10 cellular contexts compared by ENCODE assay signal in the genomic region with DNA sequence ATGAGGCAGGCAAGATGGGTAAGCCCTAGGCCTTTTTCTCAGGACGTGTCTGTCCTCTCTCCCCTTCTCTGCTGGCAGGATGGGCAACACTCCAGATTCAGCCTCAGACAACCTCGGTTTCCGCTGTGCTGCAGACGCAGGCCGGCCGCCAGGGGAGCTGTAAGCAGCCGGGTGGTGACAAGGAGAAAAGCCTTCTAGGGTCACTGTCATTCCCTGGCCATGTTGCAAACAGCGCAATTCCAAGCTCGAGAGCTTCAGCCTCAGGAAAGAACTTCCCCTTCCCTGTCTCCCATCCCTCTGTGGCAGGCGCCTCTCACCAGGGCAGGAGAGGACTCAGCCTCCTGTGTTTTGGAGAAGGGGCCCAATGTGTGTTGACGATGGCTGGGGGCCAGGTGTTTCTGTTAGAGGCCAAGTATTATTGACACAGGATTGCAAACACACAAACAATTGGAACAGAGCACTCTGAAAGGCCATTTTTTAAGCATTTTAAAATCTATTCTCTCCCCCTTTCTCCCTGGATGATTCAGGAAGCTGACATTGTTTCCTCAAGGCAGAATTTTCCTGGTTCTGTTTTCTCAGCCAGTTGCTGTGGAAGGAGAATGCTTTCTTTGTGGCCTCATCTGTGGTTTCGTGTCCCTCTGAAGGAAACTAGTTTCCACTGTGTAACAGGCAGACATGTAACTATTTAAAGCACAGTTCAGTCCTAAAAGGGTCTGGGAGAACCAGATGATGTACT. TPM values are rescaled to one million over a fixed set of nuclear protein-coding genes. Genes with fewer than 3 reads are reported as not detected.
DNase-seq lines count a peak whose midpoint lies in the region; ATAC-seq and TF ChIP-seq lines count a peak whose summit lies in the region.
"Had no signal": no experiment of that assay in that cellular context is flagged by ENCODE, and none has a peak within 500 bp of the region (broad histone marks: within the 10 kb centered on the region; RNA-seq: fewer than 3 reads in every experiment).

No MANE protein-coding gene starts in this region.

- no peaks in the 10 kb centered on the region for H3K9me3 Mint-ChIP-seq in activated T-cell treated with anti-CD3 and anti-CD28 coated beads, Interleukin-2, amount 50 U/mL, for 24 hours
- H3K9me3 Mint-ChIP-seq in activated T-cell treated with anti-CD3 and anti-CD28 coated beads, Interleukin-2, amount 50 U/mL, for 4 hours = no peaks in the 10 kb centered on the region
- H3K9me3 Mint-ChIP-seq: CD4-positive, CD25-positive, alpha-beta regulatory T cell had no signal

- peak overlapping the region in 1 of 2 donors; percentile 22 for H3K9ac ChIP-seq in liver (ENCODE audit: low read depth in 1 of 2, low read length in 2 of 2)

- H3K36me3 ChIP-seq in breast epithelium (no peaks in the 10 kb centered on the region), liver (ENCODE audit: control insufficient read depth in 4 of 4, insufficient read depth in 3 of 4, low read depth in 1 of 4, low read length in 3 of 4) (peaks cover 0 to 6% (median 0%) of the 10 kb centered on the region in 4 donors), uterus (no peaks in the 10 kb centered on the region)

- no peaks in the 10 kb centered on the region for H3K4me1 Mint-ChIP-seq in activated T-cell treated with anti-CD3 and anti-CD28 coated beads, Interleukin-2, amount 50 U/mL, for 24 hours (ENCODE audit: low read depth)
- H3K4me1 Mint-ChIP-seq in activated T-cell treated with anti-CD3 and anti-CD28 coated beads, Interleukin-2, amount 50 U/mL, for 4 hours (ENCODE audit: low read depth) = no peaks in the 10 kb centered on the region
- H3K4me1 Mint-ChIP-seq: CD4-positive, CD25-positive, alpha-beta regulatory T cell had no signal

- H3K9me3 ChIP-seq in breast epithelium (no peaks in the 10 kb centered on the region), liver (ENCODE audit: control insufficient read depth in 4 of 4, low read length in 3 of 4) (no peaks in the 10 kb centered on the region), uterus (no peaks in the 10 kb centered on the region)
- H3K9me3 ChIP-seq: neutrophil had no signal

- peak; percentile 73 to 84 (median 82) for TF ChIP-seq CTCF in breast epithelium (IDR thresholded peaks at IDR 0.05)
- TF ChIP-seq CTCF in liver (IDR thresholded peaks at IDR 0.05; ENCODE audit: low read depth, low read length, missing input control) = peak; percentile 67
- TF ChIP-seq CTCF in uterus (IDR thresholded peaks at IDR 0.05) = peak; percentile 16 to 60 (median 42)

- no peaks in the 10 kb centered on the region for H3K27me3 ChIP-seq in breast epithelium
- no peaks in the 10 kb centered on the region for H3K27me3 ChIP-seq in liver (ENCODE audit: control insufficient read depth in 4 of 4, insufficient read depth in 4 of 4, low read length in 3 of 4)
- H3K27me3 ChIP-seq in uterus = no peaks in the 10 kb centered on the region
- H3K27me3 ChIP-seq: neutrophil had no signal

- no peak for DNase-seq in activated T-cell treated with anti-CD3 and anti-CD28 coated beads, Interleukin-2, amount 50 U/mL, for 24 hours
- DNase-seq in activated T-cell treated with anti-CD3 and anti-CD28 coated beads, Interleukin-2, amount 50 U/mL, for 4 hours = no peak
- DNase-seq in breast epithelium (ENCODE audit: low spot score in 2 of 2) = peak; percentile 86 to 87
- peak; percentile 53 to 60 for DNase-seq in uterus
- DNase-seq in SKM-1 (lab: John Stamatoyannopoulos, UW; ENCODE audit: unreplicated experiment) = no peak
- no peak for DNase-seq in SIG-M5 treated with dmso at 0.1 percent for 504 hours (lab: John Stamatoyannopoulos, UW; ENCODE audit: unreplicated experiment)
- DNase-seq: CD4-positive, CD25-positive, alpha-beta regulatory T cell had no signal

- no peak for ATAC-seq in activated T-cell treated with anti-CD3 and anti-CD28 coated beads, Interleukin-2, amount 50 U/mL, for 4 hours
- ATAC-seq in HG03280 (IDR thresholded peaks at IDR 0.05; ENCODE audit: unreplicated experiment) = no peak

- H3K27ac ChIP-seq in breast epithelium (peak overlapping the region; percentile 92), liver (ENCODE audit: low read depth in 1 of 2, low read length in 2 of 2) (peak overlapping the region; percentile 54 to 58), uterus (peak overlapping the region; percentile 10 to 73)
- H3K27ac ChIP-seq: neutrophil had no signal

- no peak for TF ChIP-seq POLR2A in breast epithelium (IDR thresholded peaks at IDR 0.05)
- TF ChIP-seq POLR2A in uterus (IDR thresholded peaks at IDR 0.05) = no peak

- H3K4me3 ChIP-seq in breast epithelium (peak overlapping the region in 2 of 3 donors; percentile 1 to 17), liver (ENCODE audit: low read depth in 1 of 3, low read length in 3 of 3) (no peak overlapping the region), uterus (no peak overlapping the region)

- intact Hi-C loops in breast epithelium (cut with DNase I; ENCODE audit: low total_unique reads) (no loop called here), uterus (cut with DNase I; ENCODE audit: low total_unique reads) (loop anchor here (5.0 kb wide), 1 partner anchor 77 kb away; no protein-coding TSS in a partner anchor)

- WGBS in liver = 24% methylated on average over 12 of the region's 12 CpGs

- peak overlapping the region; percentile 26 for H3K27ac Mint-ChIP-seq in activated T-cell treated with anti-CD3 and anti-CD28 coated beads, Interleukin-2, amount 50 U/mL, for 24 hours

- H3K4me3 Mint-ChIP-seq in activated T-cell treated with anti-CD3 and anti-CD28 coated beads, Interleukin-2, amount 50 U/mL, for 24 hours = no peak overlapping the region
- H3K4me3 Mint-ChIP-seq in activated T-cell treated with anti-CD3 and anti-CD28 coated beads, Interleukin-2, amount 50 U/mL, for 4 hours = no peak overlapping the region
- H3K4me3 Mint-ChIP-seq: CD4-positive, CD25-positive, alpha-beta regulatory T cell had no signal

- H3K4me1 ChIP-seq in breast epithelium = peaks cover 7 to 22% of the 10 kb centered on the region in 2 donors
- H3K4me1 ChIP-seq in liver (ENCODE audit: control insufficient read depth in 4 of 4, insufficient read depth in 4 of 4, low read length in 3 of 4) = peaks cover under 1 to 29% (median 22%) of the 10 kb centered on the region in 4 donors
- H3K4me1 ChIP-seq in uterus = peaks cover 0 to 5% of the 10 kb centered on the region in 2 donors

- no peaks in the 10 kb centered on the region for H3K27me3 Mint-ChIP-seq in activated T-cell treated with anti-CD3 and anti-CD28 coated beads, Interleukin-2, amount 50 U/mL, for 24 hours
- no peaks in the 10 kb centered on the region for H3K27me3 Mint-ChIP-seq in activated T-cell treated with anti-CD3 and anti-CD28 coated beads, Interleukin-2, amount 50 U/mL, for 4 hours (ENCODE audit: low read depth)
- H3K27me3 Mint-ChIP-seq: CD4-positive, CD25-positive, alpha-beta regulatory T cell had no signal

- TF ChIP-seq RAD21 in liver (IDR thresholded peaks at IDR 0.05) = peak; percentile 54 to 75

- H3K36me3 Mint-ChIP-seq in activated T-cell treated with anti-CD3 and anti-CD28 coated beads, Interleukin-2, amount 50 U/mL, for 24 hours (ENCODE audit: low read depth) = peaks cover 83% of the 10 kb centered on the region
- peaks cover 6% of the 10 kb centered on the region for H3K36me3 Mint-ChIP-seq in activated T-cell treated with anti-CD3 and anti-CD28 coated beads, Interleukin-2, amount 50 U/mL, for 4 hours (ENCODE audit: insufficient read depth)

TF ChIP-seq in liver, 16 proteins besides CTCF, POLR2A, EP300 and RAD21 (continues in another document):
- peak; percentile 68 for TF ChIP-seq SP1 (IDR thresholded peaks at IDR 0.05)
- TF ChIP-seq, protein P1, sequence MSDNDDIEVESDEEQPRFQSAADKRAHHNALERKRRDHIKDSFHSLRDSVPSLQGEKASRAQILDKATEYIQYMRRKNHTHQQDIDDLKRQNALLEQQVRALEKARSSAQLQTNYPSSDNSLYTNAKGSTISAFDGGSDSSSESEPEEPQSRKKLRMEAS (IDR thresholded peaks at IDR 0.05) = no peak
- TF ChIP-seq EGR1 (IDR thresholded peaks at IDR 0.05; ENCODE audit: low read depth in 2 of 2) = no peak

RNA-seq across cellular contexts. Expression of a gene that starts 13.1 kb away (rescaled TPM):
- total RNA-seq in activated T-cell treated with anti-CD3 and anti-CD28 coated beads, Interleukin-2, amount 50 U/mL, for 4 hours = 1 to 10 TPM; 1.4 to 1.9 (median 1.8) TPM
- 1 to 10 TPM; 2.6 to 4.3 (median 2.8) TPM for total RNA-seq in breast epithelium
- 1 to 10 TPM in 1 of 2 donors, under 1 TPM in 1; 0.19 to 1.0 TPM for total RNA-seq in liver
- polyA plus RNA-seq in liver = under 1 TPM; 0.18 to 0.30 TPM
- 1 to 10 TPM in 1 of 4 donors, under 1 TPM in 1, not detected in 2; 0.97 to 4.7 TPM for total RNA-seq in uterus

RNA-seq across cellular contexts. Expression of a gene that starts 15.5 kb away (rescaled TPM):
- total RNA-seq in activated T-cell treated with anti-CD3 and anti-CD28 coated beads, Interleukin-2, amount 50 U/mL, for 4 hours = 100 to 1,000 TPM in 1 of 3 donors, 10 to 100 TPM in 2; 97.5 to 110 (median 99.4) TPM
- total RNA-seq in breast epithelium (100 to 1,000 TPM; 123 to 131 (median 127) TPM), liver (100 to 1,000 TPM in 1 of 2 donors, 10 to 100 TPM in 1; 75.3 to 104 TPM), uterus (100 to 1,000 TPM in 2 of 4 donors, 10 to 100 TPM in 2; 61.2 to 110 (median 86.5) TPM)
- polyA plus RNA-seq in liver = 10 to 100 TPM; 67.1 to 74.2 TPM

RNA-seq across cellular contexts. Expression of a gene that starts 26.7 kb away (rescaled TPM):
- total RNA-seq in activated T-cell treated with anti-CD3 and anti-CD28 coated beads, Interleukin-2, amount 50 U/mL, for 4 hours = 100 to 1,000 TPM; 725 to 810 (median 747) TPM
- total RNA-seq in breast epithelium (100 to 1,000 TPM; 327 to 371 (median 363) TPM), liver (100 to 1,000 TPM; 169 to 182 TPM), uterus (100 to 1,000 TPM; 193 to 900 (median 353) TPM)
- 100 to 1,000 TPM; 322 to 356 TPM for polyA plus RNA-seq in liver

RNA-seq across cellular contexts. Expression of a gene that starts 28.1 kb away (rescaled TPM):
- total RNA-seq in activated T-cell treated with anti-CD3 and anti-CD28 coated beads, Interleukin-2, amount 50 U/mL, for 4 hours = 100 to 1,000 TPM; 428 to 473 (median 440) TPM
- 100 to 1,000 TPM in 2 of 3 donors, 10 to 100 TPM in 1; 75.7 to 137 (median 112) TPM for total RNA-seq in breast epithelium
- total RNA-seq in liver = 10 to 100 TPM; 48.6 to 80.0 TPM
- polyA plus RNA-seq in liver = 10 to 100 TPM; 44.6 to 49.5 TPM
- 100 to 1,000 TPM in 3 of 4 donors, 10 to 100 TPM in 1; 88.0 to 255 (median 194) TPM for total RNA-seq in uterus

RNA-seq across cellular contexts. Expression of a gene that starts 28.4 kb away (rescaled TPM):
- total RNA-seq in activated T-cell treated with anti-CD3 and anti-CD28 coated beads, Interleukin-2, amount 50 U/mL, for 4 hours = 10 to 100 TPM; 15.8 to 17.5 (median 15.9) TPM
- total RNA-seq in breast epithelium = 10 to 100 TPM; 11.4 to 17.7 (median 14.4) TPM
- total RNA-seq in liver = 10 to 100 TPM; 10.6 to 35.9 TPM
- 1 to 10 TPM; 5.5 to 7.4 TPM for polyA plus RNA-seq in liver
- total RNA-seq in uterus = 10 to 100 TPM in 3 of 4 donors, 1 to 10 TPM in 1; 4.5 to 25.6 (median 16.7) TPM

Comparison
In these comparisons a context has a peak if more than half of its experiments do, and no peak if none do; other contexts are left out.
1. DNase-seq: peak in breast epithelium (2 of 2) and uterus (2 of 2); none in activated T-cell treated with anti-CD3 and anti-CD28 coated beads, Interleukin-2, amount 50 U/mL, for 24 hours (single experiment), activated T-cell treated with anti-CD3 and anti-CD28 coated beads, Interleukin-2, amount 50 U/mL, for 4 hours (single experiment), SKM-1 (single experiment) and SIG-M5 treated with dmso at 0.1 percent for 504 hours (single experiment).
2. H3K27ac ChIP-seq: peak in every context shown above with its lines; median percentile 92 in breast epithelium; 56 in liver; 42 in uterus.
3. H3K4me3 ChIP-seq: peak in breast epithelium (2 of 3); none in liver (0 of 3) and uterus (0 of 2).
4. Peak in every context shown above with its lines, with median percentiles within 50 percentile points of each other: CTCF ChIP-seq.